ENCODE assay signal across 1 cellular context in the genomic region with DNA sequence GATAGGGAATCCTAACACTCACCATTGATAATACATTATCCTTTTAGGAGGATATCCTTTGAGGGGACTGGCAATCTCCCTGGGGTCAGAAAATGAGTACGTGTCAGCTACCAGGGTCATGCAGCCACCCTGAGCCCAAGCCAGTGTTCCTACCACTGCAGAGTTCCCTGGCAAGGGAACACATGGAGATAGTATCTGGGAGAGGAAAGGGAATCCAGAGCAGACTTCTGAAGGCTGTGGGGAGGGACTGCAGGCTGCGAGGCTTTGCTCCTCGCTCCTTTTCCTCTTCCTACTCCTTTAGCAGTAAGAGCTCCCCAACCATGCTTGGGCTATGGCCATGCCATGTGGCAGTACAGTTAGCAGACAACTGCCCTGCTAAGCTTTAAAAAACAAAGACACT.
TF ChIP-seq lines count a peak whose summit lies in the region.

No MANE protein-coding gene starts in this region.

TF ChIP-seq in SK-N-SH treated with all-trans-retinoic acid at 6 μM for 48 hours, 23 proteins besides CTCF, POLR2A, EP300 and RAD21 (continued from another document):
- TF ChIP-seq, protein P1, sequence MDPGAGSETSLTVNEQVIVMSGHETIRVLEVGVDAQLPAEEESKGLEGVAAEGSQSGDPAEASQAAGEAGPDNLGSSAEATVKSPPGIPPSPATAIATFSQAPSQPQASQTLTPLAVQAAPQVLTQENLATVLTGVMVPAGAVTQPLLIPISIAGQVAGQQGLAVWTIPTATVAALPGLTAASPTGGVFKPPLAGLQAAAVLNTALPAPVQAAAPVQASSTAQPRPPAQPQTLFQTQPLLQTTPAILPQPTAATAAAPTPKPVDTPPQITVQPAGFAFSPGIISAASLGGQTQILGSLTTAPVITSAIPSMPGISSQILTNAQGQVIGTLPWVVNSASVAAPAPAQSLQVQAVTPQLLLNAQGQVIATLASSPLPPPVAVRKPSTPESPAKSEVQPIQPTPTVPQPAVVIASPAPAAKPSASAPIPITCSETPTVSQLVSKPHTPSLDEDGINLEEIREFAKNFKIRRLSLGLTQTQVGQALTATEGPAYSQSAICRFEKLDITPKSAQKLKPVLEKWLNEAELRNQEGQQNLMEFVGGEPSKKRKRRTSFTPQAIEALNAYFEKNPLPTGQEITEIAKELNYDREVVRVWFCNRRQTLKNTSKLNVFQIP (CRISPR knock-in tag; IDR thresholded peaks at IDR 0.05; ENCODE audit: borderline replicate concordance, low read depth), result no peak
- TF ChIP-seq PPARA (CRISPR knock-in tag; IDR thresholded peaks at IDR 0.05; ENCODE audit: borderline replicate concordance) (no peak), GLIS3 (CRISPR knock-in tag; IDR thresholded peaks at IDR 0.05) (no peak), ZC3H10 (CRISPR knock-in tag; IDR thresholded peaks at IDR 0.05) (no peak), ARNTL (CRISPR knock-in tag; IDR thresholded peaks at IDR 0.05; ENCODE audit: borderline replicate concordance, low read depth) (no peak), OSR1 (CRISPR knock-in tag; IDR thresholded peaks at IDR 0.05) (no peak), ZNF8 (CRISPR knock-in tag; IDR thresholded peaks at IDR 0.05) (no peak), PATZ1 (CRISPR knock-in tag; IDR thresholded peaks at IDR 0.05; ENCODE audit: borderline replicate concordance) (no peak), ZFP30 (CRISPR knock-in tag; IDR thresholded peaks at IDR 0.05) (no peak), CSRNP3 (CRISPR knock-in tag; IDR thresholded peaks at IDR 0.05) (no peak), ZFP3 (CRISPR knock-in tag; IDR thresholded peaks at IDR 0.05) (no peak)
- TF ChIP-seq, protein P2, sequence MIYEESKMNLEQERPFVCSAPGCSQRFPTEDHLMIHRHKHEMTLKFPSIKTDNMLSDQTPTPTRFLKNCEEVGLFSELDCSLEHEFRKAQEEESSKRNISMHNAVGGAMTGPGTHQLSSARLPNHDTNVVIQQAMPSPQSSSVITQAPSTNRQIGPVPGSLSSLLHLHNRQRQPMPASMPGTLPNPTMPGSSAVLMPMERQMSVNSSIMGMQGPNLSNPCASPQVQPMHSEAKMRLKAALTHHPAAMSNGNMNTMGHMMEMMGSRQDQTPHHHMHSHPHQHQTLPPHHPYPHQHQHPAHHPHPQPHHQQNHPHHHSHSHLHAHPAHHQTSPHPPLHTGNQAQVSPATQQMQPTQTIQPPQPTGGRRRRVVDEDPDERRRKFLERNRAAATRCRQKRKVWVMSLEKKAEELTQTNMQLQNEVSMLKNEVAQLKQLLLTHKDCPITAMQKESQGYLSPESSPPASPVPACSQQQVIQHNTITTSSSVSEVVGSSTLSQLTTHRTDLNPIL (CRISPR knock-in tag; IDR thresholded peaks at IDR 0.05; ENCODE audit: low read depth), result no peak
